1 cellular context compared by ENCODE assay signal in genomic region chr15:92521624-92522008, GRCh38.
TF ChIP-seq lines count a peak whose summit lies in the region.

No MANE protein-coding gene starts in this region.

TF ChIP-seq in H1, 55 proteins besides CTCF, POLR2A, EP300 and RAD21 (continued from another document):
- TF ChIP-seq JUND (IDR thresholded peaks at IDR 0.05; ENCODE audit: low read length) (no peak), TEAD4 (IDR thresholded peaks at IDR 0.05; ENCODE audit: low read depth, low read length) (peak; percentile 50; the same call in 1 of the 2 replicates), GABPA (IDR thresholded peaks at IDR 0.05; ENCODE audit: borderline replicate concordance, insufficient read depth, low read length) (no peak), NRF1 (IDR thresholded peaks at IDR 0.05; ENCODE audit: low read depth, low read length) (no peak)
